In the genomic region with DNA sequence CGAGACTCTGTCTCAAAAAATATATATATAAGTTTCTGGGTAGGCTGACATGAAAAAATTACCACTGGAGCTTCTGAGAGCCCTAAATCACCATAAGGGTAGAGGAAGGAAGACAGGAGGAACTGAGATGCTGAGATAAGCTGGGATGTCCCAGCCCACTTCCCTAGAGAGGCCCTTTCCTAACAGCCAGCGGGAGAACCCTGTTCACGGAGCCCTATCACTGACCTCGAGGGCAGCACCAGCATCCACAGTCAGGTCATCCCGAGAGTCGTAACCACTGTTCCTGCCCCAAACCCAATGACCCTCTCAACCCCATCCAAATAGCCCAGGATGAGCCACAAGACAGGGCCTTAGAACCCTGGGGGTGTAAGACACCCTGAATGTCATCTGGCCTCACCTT, we compare ENCODE assay signal across 15 cellular contexts.
DNase-seq lines count a peak whose midpoint lies in the region; ATAC-seq and TF ChIP-seq lines count a peak whose summit lies in the region.
"Had no signal": no experiment of that assay in that cellular context is flagged by ENCODE, and none has a peak within 500 bp of the region (broad histone marks: within the 10 kb centered on the region; RNA-seq: fewer than 3 reads in every experiment).

No MANE protein-coding gene starts in this region.

- H3F3A ChIP-seq in Loucy (ENCODE audit: low read depth) (no peaks in the 10 kb centered on the region; the same call in 1 of the 2 replicates), smooth muscle cell (ENCODE audit: low read depth) (no peaks in the 10 kb centered on the region)

- DNase-seq in activated CD4-positive, alpha-beta T cell treated with anti-CD3 and anti-CD28 coated beads for 36 hours = no peak
- no peak for DNase-seq in activated CD4-positive, alpha-beta T cell treated with anti-CD3 and anti-CD28 coated beads, Interleukin-2, amount 50 U/mL, for 48 hours
- DNase-seq in coronary artery (ENCODE audit: low spot score) (peak; percentile 69), gastrocnemius medialis (peak in 1 of 2 donors; percentile 14), NCI-H1694 treated with DMSO at 0.1 percent for 48 hours (lab: John Stamatoyannopoulos, UW) (no peak), smooth muscle cell (lab: John Stamatoyannopoulos, UW; ENCODE audit: unreplicated experiment) (no peak), Ammon's horn (ENCODE audit: low spot score) (no peak)
- DNase-seq: DMS79 treated with DMSO at 0.1 percent for 48 hours; NCI-H1105; NCI-H510A; nucleus accumbens; stimulated activated CD4-positive, alpha-beta T cell treated with anti-CD3 and anti-CD28 coated beads, Interleukin-12 subunit alpha, Interleukin-12 subunit beta, amount 100 ng/mL, for 4 hours had no signal

- WGBS in smooth muscle cell (ENCODE audit: low lambda C conversion rate) = 93% methylated on average over 6 of the region's 6 CpGs

- H3K36me3 ChIP-seq in Loucy (ENCODE audit: insufficient read depth, low read length) (peaks cover 57% of the 10 kb centered on the region), gastrocnemius medialis (no peaks in the 10 kb centered on the region), smooth muscle cell (ENCODE audit: low read depth) (no peaks in the 10 kb centered on the region)

- H3K27ac Mint-ChIP-seq in activated CD4-positive, alpha-beta T cell treated with anti-CD3 and anti-CD28 coated beads for 36 hours = peak overlapping the region; percentile 65

- H4K20me1 ChIP-seq in Loucy (ENCODE audit: insufficient read depth, low read length, poor library complexity, severe bottlenecking) (peaks cover 96% of the 10 kb centered on the region), smooth muscle cell (ENCODE audit: low read depth) (no peaks in the 10 kb centered on the region)

- H3K4me1 Mint-ChIP-seq in activated CD4-positive, alpha-beta T cell treated with anti-CD3 and anti-CD28 coated beads for 36 hours = peaks cover 97% of the 10 kb centered on the region

- no peak for ATAC-seq in activated CD4-positive, alpha-beta T cell treated with anti-CD3 and anti-CD28 coated beads for 36 hours
- no peak for ATAC-seq in gastrocnemius medialis

- H3K9me2 ChIP-seq in Loucy (replicated peaks; ENCODE audit: low read depth, low read length) = no peaks in the 10 kb centered on the region

- TF ChIP-seq CTCF in Loucy (conservative IDR thresholded peaks at IDR 0.05; ENCODE audit: low read length) (no peak), coronary artery (IDR thresholded peaks at IDR 0.05) (no peak), gastrocnemius medialis (IDR thresholded peaks at IDR 0.05 in 4 of 5, conservative IDR thresholded peaks at IDR 0.05 in 1 of 5) (no peak), smooth muscle cell (IDR thresholded peaks at IDR 0.05; ENCODE audit: borderline replicate concordance, insufficient read depth, poor library complexity, severe bottlenecking) (no peak)

- H3K4me3 ChIP-seq in Loucy (ENCODE audit: low read length, poor library complexity, severe bottlenecking) (no peak overlapping the region), coronary artery (no peak overlapping the region), gastrocnemius medialis (no peak overlapping the region), smooth muscle cell (no peak overlapping the region)
- H3K4me3 ChIP-seq: hepatocyte had no signal

- H3K4me3 Mint-ChIP-seq in activated CD4-positive, alpha-beta T cell treated with anti-CD3 and anti-CD28 coated beads for 36 hours = no peak overlapping the region

- no peak overlapping the region for H2AFZ ChIP-seq in Loucy (ENCODE audit: low read length)
- H2AFZ ChIP-seq in smooth muscle cell (ENCODE audit: low read depth) = no peak overlapping the region
- H2AFZ ChIP-seq: hepatocyte had no signal

- no peak for TF ChIP-seq POLR2A in gastrocnemius medialis (IDR thresholded peaks at IDR 0.05)

- no peaks in the 10 kb centered on the region for H3K9me3 Mint-ChIP-seq in activated CD4-positive, alpha-beta T cell treated with anti-CD3 and anti-CD28 coated beads for 36 hours (ENCODE audit: low read depth)

- H3K4me1 ChIP-seq in Loucy (ENCODE audit: insufficient read depth, low read length, poor library complexity, severe bottlenecking) (peaks cover 67% of the 10 kb centered on the region), gastrocnemius medialis (peaks cover 93 to 96% of the 10 kb centered on the region in 2 donors), smooth muscle cell (ENCODE audit: low read depth) (no peaks in the 10 kb centered on the region)

- CTCF ChIA-PET in activated CD4-positive, alpha-beta T cell treated with anti-CD3 and anti-CD28 coated beads for 36 hours (lab: Charles Lee) = interaction anchor here (0.9 to 3.9 kb wide), 5 partner anchors 9 to 40 kb away, joined by 3 to 28 read pairs (median 5); no protein-coding TSS in a partner anchor

- intact Hi-C loops in activated CD4-positive, alpha-beta T cell treated with anti-CD3 and anti-CD28 coated beads for 36 hours (cut with DNase I, micrococcal nuclease) = loop anchor here in 1 of 2 experiments (2.0 kb wide), 1 partner anchor 15 kb away; no protein-coding TSS in a partner anchor
- intact Hi-C loops in gastrocnemius medialis (cut with DNase I; ENCODE audit: low total_unique reads) = no loop called here

- H3K79me2 ChIP-seq in Loucy (ENCODE audit: insufficient read depth, low read length) (peaks cover 100% of the 10 kb centered on the region), smooth muscle cell (ENCODE audit: low read depth) (no peaks in the 10 kb centered on the region)

- no peaks in the 10 kb centered on the region for H3K27me3 Mint-ChIP-seq in activated CD4-positive, alpha-beta T cell treated with anti-CD3 and anti-CD28 coated beads for 36 hours

- H3K4me2 ChIP-seq in Loucy (ENCODE audit: low read depth, low read length, poor library complexity, severe bottlenecking) (peak overlapping the region; percentile 37), smooth muscle cell (no peak overlapping the region)
- H3K4me2 ChIP-seq: hepatocyte had no signal

- H3K27me3 ChIP-seq in Loucy (ENCODE audit: insufficient read depth, low read length, poor library complexity, severe bottlenecking) (no peaks in the 10 kb centered on the region), gastrocnemius medialis (no peaks in the 10 kb centered on the region), smooth muscle cell (ENCODE audit: low read depth) (no peaks in the 10 kb centered on the region)
- H3K27me3 ChIP-seq: hepatocyte had no signal

- peaks cover 23% of the 10 kb centered on the region for H3K36me3 Mint-ChIP-seq in activated CD4-positive, alpha-beta T cell treated with anti-CD3 and anti-CD28 coated beads for 36 hours (ENCODE audit: low read depth)

- no peaks in the 10 kb centered on the region for H3K9me3 ChIP-seq in Loucy (ENCODE audit: insufficient read depth, low read depth, low read length)
- H3K9me3 ChIP-seq in gastrocnemius medialis = no peaks in the 10 kb centered on the region
- no peaks in the 10 kb centered on the region for H3K9me3 ChIP-seq in smooth muscle cell (replicated peaks; ENCODE audit: low read depth)

- H3K9ac ChIP-seq in Loucy (ENCODE audit: low read depth, low read length, poor library complexity, severe bottlenecking) (no peak overlapping the region), smooth muscle cell (ENCODE audit: low read depth) (no peak overlapping the region)

- POLR2A ChIA-PET in activated CD4-positive, alpha-beta T cell treated with anti-CD3 and anti-CD28 coated beads for 36 hours (lab: Charles Lee) = interaction anchor here (0.8 to 1.3 kb wide), 3 partner anchors 9 to 35 kb away, joined by 3 to 8 read pairs (median 5); no protein-coding TSS in a partner anchor

- in situ Hi-C loops in gastrocnemius medialis (cut with MboI; ENCODE audit: low sequenced_read_pairs in 4 of 4) = loop anchor here in 1 of 4 donors (5.0 kb wide), 1 partner anchor 34 kb away; no protein-coding TSS in a partner anchor

- H3K27ac ChIP-seq in coronary artery = peak overlapping the region in 1 of 2 donors; percentile 83
- H3K27ac ChIP-seq in gastrocnemius medialis = peak overlapping the region; percentile 96 to 100 (median 99)
- H3K27ac ChIP-seq in smooth muscle cell (ENCODE audit: low read depth) = no peak overlapping the region
- H3K27ac ChIP-seq: hepatocyte, RWPE1 had no signal
